ENCODE assay signal across 17 cellular contexts in the genomic region with DNA sequence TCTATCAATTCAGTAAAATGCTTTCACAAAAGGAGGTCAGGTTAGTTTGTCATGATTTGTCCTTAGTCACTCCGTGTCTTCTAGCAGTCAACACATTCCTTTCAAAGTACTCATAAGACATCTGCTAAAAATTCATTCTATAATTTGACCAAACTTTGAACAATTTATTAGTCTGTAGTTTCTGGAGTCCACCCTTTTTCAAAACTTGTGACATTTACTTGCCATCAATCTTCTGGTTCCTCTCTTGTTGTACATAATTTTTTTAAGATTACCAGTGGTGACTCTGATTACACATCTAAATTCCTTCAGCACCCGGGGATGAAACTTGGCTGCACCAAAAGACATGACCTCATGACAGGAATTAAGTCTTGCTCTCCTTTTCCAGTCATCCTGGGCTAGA.
DNase-seq lines count a peak whose midpoint lies in the region; ATAC-seq, FAIRE-seq and TF ChIP-seq lines count a peak whose summit lies in the region.
"Had no signal": no experiment of that assay in that cellular context is flagged by ENCODE, and none has a peak within 500 bp of the region (broad histone marks: within the 10 kb centered on the region; RNA-seq: fewer than 3 reads in every experiment).

No MANE protein-coding gene starts in this region.

- no peak for FAIRE-seq in astrocyte (lab: Jason Lieb, UNC)

- no peak for TF ChIP-seq CTCF in GM23338 (conservative IDR thresholded peaks at IDR 0.05; ENCODE audit: low read depth in 2 of 2)
- no peak for TF ChIP-seq CTCF in astrocyte (IDR thresholded peaks at IDR 0.05; ENCODE audit: insufficient read depth, low read depth, low read length)
- no peak for TF ChIP-seq CTCF in foreskin keratinocyte (conservative IDR thresholded peaks at IDR 0.05)
- no peak for TF ChIP-seq CTCF in smooth muscle cell (IDR thresholded peaks at IDR 0.05; ENCODE audit: borderline replicate concordance, insufficient read depth, poor library complexity, severe bottlenecking)
- no peak for TF ChIP-seq CTCF in thyroid gland (IDR thresholded peaks at IDR 0.05)

- ATAC-seq in GM23338, result no peak
- ATAC-seq in foreskin keratinocyte, result peak; percentile 85
- ATAC-seq in HG03378 (IDR thresholded peaks at IDR 0.05; ENCODE audit: unreplicated experiment), result no peak
- ATAC-seq in T-helper 17 cell, result no peak
- ATAC-seq: activated CD8-positive, alpha-beta T cell treated with anti-CD3 and anti-CD28 coated beads, Interleukin-2, amount 10 ng/mL, durations not matched to agents 7 days and 5 days; CD8-positive, alpha-beta T cell had no signal

- H3K27me3 ChIP-seq in GM23338 (ENCODE audit: insufficient read depth), result no peaks in the 10 kb centered on the region
- no peaks in the 10 kb centered on the region for H3K27me3 ChIP-seq in astrocyte (ENCODE audit: insufficient read depth, low read length)
- H3K27me3 ChIP-seq in foreskin keratinocyte, result no peaks in the 10 kb centered on the region
- H3K27me3 ChIP-seq in smooth muscle cell (ENCODE audit: low read depth), result no peaks in the 10 kb centered on the region
- H3K27me3 ChIP-seq in thyroid gland, result no peaks in the 10 kb centered on the region

- no peak overlapping the region for H3K27ac ChIP-seq in GM23338 (ENCODE audit: low read depth)
- H3K27ac ChIP-seq in astrocyte (ENCODE audit: low read depth, low read length), result no peak overlapping the region
- no peak overlapping the region for H3K27ac ChIP-seq in foreskin keratinocyte
- H3K27ac ChIP-seq in smooth muscle cell (ENCODE audit: low read depth), result peak overlapping the region; percentile 57
- no peak overlapping the region for H3K27ac ChIP-seq in thyroid gland
- H3K27ac ChIP-seq: dorsolateral prefrontal cortex, SK-N-MC had no signal

- H3K9me2 ChIP-seq in GM23338 (ENCODE audit: insufficient read depth), result no peaks in the 10 kb centered on the region

- no peak for TF ChIP-seq POLR2A in thyroid gland (IDR thresholded peaks at IDR 0.05)

- H3K9me3 Mint-ChIP-seq in GM23338 (no peaks in the 10 kb centered on the region), astrocyte (ENCODE audit: unreplicated experiment) (peaks cover 2% of the 10 kb centered on the region)
- H3K9me3 Mint-ChIP-seq: activated T-helper 2 cell treated with anti-CD3 and anti-CD28 coated beads, Interferon-gamma antibody, Interleukin-2, Interleukin-4, amounts not matched to agents 10 μg/mL and 5 μg/mL and 100 μg/mL, durations not matched to agents 14 hours and 24 hours and 36 hours; CD8-positive, alpha-beta T cell had no signal

- H3K36me3 Mint-ChIP-seq in GM23338 (ENCODE audit: low read depth) (no peaks in the 10 kb centered on the region), astrocyte (ENCODE audit: low read depth, unreplicated experiment) (no peaks in the 10 kb centered on the region), T-helper 17 cell (ENCODE audit: low read depth) (no peaks in the 10 kb centered on the region)
- H3K36me3 Mint-ChIP-seq: CD8-positive, alpha-beta T cell; IgD-negative memory B cell had no signal

- DNase-seq in GM23338 (ENCODE audit: low spot score) (no peak), astrocyte (ENCODE audit: low read depth) (peak; percentile 74), foreskin keratinocyte (peak; percentile 40 to 76), smooth muscle cell (lab: John Stamatoyannopoulos, UW; ENCODE audit: unreplicated experiment) (no peak), KG1 (lab: John Stamatoyannopoulos, UW) (no peak), thyroid gland (no peak), T-helper 17 cell (no peak)
- DNase-seq: activated CD8-positive, alpha-beta T cell treated with anti-CD3 and anti-CD28 coated beads, Interleukin-2, amount 10 ng/mL, durations not matched to agents 7 days and 5 days; amniotic stem cell; CD8-positive, alpha-beta T cell; dorsolateral prefrontal cortex; NCI-H1417 treated with DMSO at 0.1 percent for 48 hours had no signal

- H4K20me1 ChIP-seq in GM23338 (replicated peaks; ENCODE audit: insufficient read depth), result no peaks in the 10 kb centered on the region
- H4K20me1 ChIP-seq in astrocyte (ENCODE audit: insufficient read depth, low read length), result no peaks in the 10 kb centered on the region
- H4K20me1 ChIP-seq in smooth muscle cell (ENCODE audit: low read depth), result no peaks in the 10 kb centered on the region

- H3K9ac ChIP-seq in astrocyte (ENCODE audit: low read length) (no peak overlapping the region), smooth muscle cell (ENCODE audit: low read depth) (peak overlapping the region; percentile 21)

- H3K4me1 Mint-ChIP-seq in GM23338 (peaks cover 6% of the 10 kb centered on the region; the same call in 2 of the 3 replicates), astrocyte (ENCODE audit: low read depth, unreplicated experiment) (peaks cover 17% of the 10 kb centered on the region), T-helper 17 cell (no peaks in the 10 kb centered on the region)
- H3K4me1 Mint-ChIP-seq: IgD-negative memory B cell had no signal

- H3F3A ChIP-seq in GM23338 (replicated peaks; ENCODE audit: low read depth), result no peaks in the 10 kb centered on the region
- no peaks in the 10 kb centered on the region for H3F3A ChIP-seq in smooth muscle cell (ENCODE audit: low read depth)

- H3K4me1 ChIP-seq in GM23338 (ENCODE audit: insufficient read depth) (no peaks in the 10 kb centered on the region), astrocyte (ENCODE audit: insufficient read depth, low read length) (peaks cover 9% of the 10 kb centered on the region), foreskin keratinocyte (peaks cover 3% of the 10 kb centered on the region), smooth muscle cell (ENCODE audit: low read depth) (no peaks in the 10 kb centered on the region), thyroid gland (no peaks in the 10 kb centered on the region)

- WGBS in smooth muscle cell (ENCODE audit: low lambda C conversion rate), result 6% methylated on average over 2 of the region's 2 CpGs
- WGBS in thyroid gland, 2 donors, result 52 to 64% methylated on average over 2 of the region's 2 CpGs

- H3K9me3 ChIP-seq in astrocyte (ENCODE audit: insufficient read depth, low read depth, low read length), result no peaks in the 10 kb centered on the region
- no peaks in the 10 kb centered on the region for H3K9me3 ChIP-seq in smooth muscle cell (replicated peaks; ENCODE audit: low read depth)
- no peaks in the 10 kb centered on the region for H3K9me3 ChIP-seq in thyroid gland
- H3K9me3 ChIP-seq in T-helper 17 cell (ENCODE audit: control insufficient read depth, low read length, poor library complexity, severe bottlenecking), result no peaks in the 10 kb centered on the region

- intact Hi-C loops in thyroid gland (cut with DNase I), result no loop called here

- H3K36me3 ChIP-seq in GM23338 (ENCODE audit: insufficient read depth) (no peaks in the 10 kb centered on the region), astrocyte (ENCODE audit: insufficient read depth, low read length) (no peaks in the 10 kb centered on the region), smooth muscle cell (ENCODE audit: low read depth) (no peaks in the 10 kb centered on the region), thyroid gland (no peaks in the 10 kb centered on the region)

- H2AFZ ChIP-seq in GM23338 (no peak overlapping the region), astrocyte (ENCODE audit: low read depth, low read length) (no peak overlapping the region), smooth muscle cell (ENCODE audit: low read depth) (no peak overlapping the region)

- H3K4me2 ChIP-seq in GM23338, result no peak overlapping the region
- H3K4me2 ChIP-seq in astrocyte (ENCODE audit: low read length), result peak overlapping the region; percentile 19
- peak overlapping the region; percentile 15 for H3K4me2 ChIP-seq in smooth muscle cell

- H3K79me2 ChIP-seq in GM23338 (replicated peaks; ENCODE audit: insufficient read depth), result no peaks in the 10 kb centered on the region
- no peaks in the 10 kb centered on the region for H3K79me2 ChIP-seq in astrocyte (ENCODE audit: insufficient read depth, low read length)
- no peaks in the 10 kb centered on the region for H3K79me2 ChIP-seq in smooth muscle cell (ENCODE audit: low read depth)

- H3K4me3 Mint-ChIP-seq in GM23338 (no peak overlapping the region), astrocyte (ENCODE audit: unreplicated experiment) (peak overlapping the region; percentile 10), T-helper 17 cell (no peak overlapping the region)
- H3K4me3 Mint-ChIP-seq: activated CD8-positive, alpha-beta T cell treated with anti-CD3 and anti-CD28 coated beads, Interleukin-2, amount 10 ng/mL, durations not matched to agents 7 days and 5 days; CD8-positive, alpha-beta T cell; IgD-negative memory B cell had no signal

- H3K27ac Mint-ChIP-seq in GM23338 (0 out of 2 replicates have a peak overlapping the region, but pooled peaks have one; percentile 32), astrocyte (ENCODE audit: unreplicated experiment) (peak overlapping the region; percentile 87), T-helper 17 cell (no peak overlapping the region)
- H3K27ac Mint-ChIP-seq: activated CD8-positive, alpha-beta T cell treated with anti-CD3 and anti-CD28 coated beads, Interleukin-2, amount 10 ng/mL, durations not matched to agents 7 days and 5 days; activated T-helper 2 cell treated with anti-CD3 and anti-CD28 coated beads, Interferon-gamma antibody, Interleukin-2, Interleukin-4, amounts not matched to agents 10 μg/mL and 5 μg/mL and 100 μg/mL, durations not matched to agents 14 hours and 24 hours and 36 hours; CD8-positive, alpha-beta T cell; IgD-negative memory B cell; progenitor cell of endocrine pancreas had no signal

- H3K4me3 ChIP-seq in GM23338 (no peak overlapping the region), astrocyte (ENCODE audit: insufficient read depth, low read depth, low read length) (no peak overlapping the region), smooth muscle cell (no peak overlapping the region), thyroid gland (replicated peaks in 1 of 3) (no peak overlapping the region)
- H3K4me3 ChIP-seq: dorsolateral prefrontal cortex, SK-N-MC had no signal

- H3K27me3 Mint-ChIP-seq in GM23338 (ENCODE audit: insufficient read depth, low read depth, poor library complexity) (peaks cover 1% of the 10 kb centered on the region), astrocyte (ENCODE audit: low read depth, unreplicated experiment) (no peaks in the 10 kb centered on the region), T-helper 17 cell (no peaks in the 10 kb centered on the region)
- H3K27me3 Mint-ChIP-seq: IgD-negative memory B cell, progenitor cell of endocrine pancreas had no signal

TF ChIP-seq in GM23338, 12 proteins besides CTCF, POLR2A, EP300 and RAD21 (continues in another document):
- TF ChIP-seq EZH2phosphoT487 (IDR thresholded peaks at IDR 0.05; ENCODE audit: unreplicated experiment), result no peak
- TF ChIP-seq ZNF114 (CRISPR knock-in tag; IDR thresholded peaks at IDR 0.05), result no peak
- no peak for TF ChIP-seq NANOG (IDR thresholded peaks at IDR 0.05; ENCODE audit: borderline replicate concordance)
- TF ChIP-seq EZH2 (IDR thresholded peaks at IDR 0.05; ENCODE audit: low read depth, unreplicated experiment), result no peak
- no peak for TF ChIP-seq STAT1 (IDR thresholded peaks at IDR 0.05; ENCODE audit: unreplicated experiment)

Comparison
In these comparisons a context has a peak if more than half of its experiments do, and no peak if none do; other contexts are left out.
1. DNase-seq: peak in astrocyte (single experiment) and foreskin keratinocyte (2 of 2); none in GM23338 (single experiment), smooth muscle cell (single experiment), KG1 (single experiment), thyroid gland (0 of 2) and T-helper 17 cell (0 of 3).